Comparison of ENCODE assay signal across 8 cellular contexts in genomic region chr19:18292810-18293641, GRCh38. TPM values are rescaled to one million over a fixed set of nuclear protein-coding genes. Genes with fewer than 3 reads are reported as not detected.
DNase-seq lines count a peak whose midpoint lies in the region; ATAC-seq, FAIRE-seq and TF ChIP-seq lines count a peak whose summit lies in the region.

No MANE protein-coding gene starts in this region.

- peak; percentile 80 for ATAC-seq in HepG2
- no peak for ATAC-seq in GM21723 (IDR thresholded peaks at IDR 0.05; ENCODE audit: unreplicated experiment)
- ATAC-seq in GM18858 (IDR thresholded peaks at IDR 0.05; ENCODE audit: unreplicated experiment), result no peak

- H3K4me3 Mint-ChIP-seq in Calu3 (ENCODE audit: low read depth, unreplicated experiment), result peak overlapping the region; percentile 72
- H3K4me3 Mint-ChIP-seq in T-helper 1 cell treated with Interleukin-12 subunit alpha and Interleukin-12 subunit beta and Interleukin-4 antibody, amounts not matched to agents 30 μg/mL and 1 μg/mL, for 36 hours, result peak overlapping the region; percentile 98

- H3K4me1 ChIP-seq in HepG2 (ENCODE audit: insufficient read depth, low read length), result peaks cover 73% of the 10 kb centered on the region

- TF ChIP-seq EP300 in HepG2 (IDR thresholded peaks at IDR 0.05; ENCODE audit: low read depth in 2 of 2, low read length in 2 of 2) (no peak), HepG2 (CRISPR knock-in tag; IDR thresholded peaks at IDR 0.05; ENCODE audit: borderline replicate concordance) (no peak)

- intact Hi-C loops in Calu3 (cut with micrococcal nuclease; ENCODE audit: unreplicated experiment), result no loop called here
- intact Hi-C loops in dorsolateral prefrontal cortex (cut with DNase I), result loop anchor here in 1 of 2 donors (1.0 kb wide), 1 partner anchor 11 kb away; no protein-coding TSS in a partner anchor
- intact Hi-C loops in HepG2 (cut with micrococcal nuclease; ENCODE audit: unreplicated experiment), result no loop called here

- FAIRE-seq in HepG2 (lab: Jason Lieb, UNC), result peak; percentile 84

- no peaks in the 10 kb centered on the region for H3K79me2 ChIP-seq in HepG2 (ENCODE audit: insufficient read depth, low read length)

- POLR2A ChIA-PET in HepG2 (lab: Yijun Ruan, JAX), result interaction anchor here (0.6 to 3.1 kb wide), 9 partner anchors 10 to 278 kb away, joined by 3 to 51 read pairs (median 7); partner anchors contain the start of genes IQCN, JUND, LSM4 and UBA52

- H3K9me3 Mint-ChIP-seq in Calu3 (ENCODE audit: low read depth, unreplicated experiment), result no peaks in the 10 kb centered on the region
- peaks cover 4% of the 10 kb centered on the region for H3K9me3 Mint-ChIP-seq in T-helper 1 cell treated with Interleukin-12 subunit alpha and Interleukin-12 subunit beta and Interleukin-4 antibody, amounts not matched to agents 30 μg/mL and 1 μg/mL, for 36 hours

- H3K4me1 Mint-ChIP-seq in Calu3 (ENCODE audit: low read depth, unreplicated experiment), result peaks cover 18% of the 10 kb centered on the region
- peaks cover 49% of the 10 kb centered on the region for H3K4me1 Mint-ChIP-seq in T-helper 1 cell treated with Interleukin-12 subunit alpha and Interleukin-12 subunit beta and Interleukin-4 antibody, amounts not matched to agents 30 μg/mL and 1 μg/mL, for 36 hours (ENCODE audit: low read depth)

- H3K27ac ChIP-seq in dorsolateral prefrontal cortex (peak overlapping the region; percentile 48 to 100 (median 98)), HepG2 (ENCODE audit: extremely low read length, insufficient read depth, low read length) (peak overlapping the region; percentile 40)

- TF ChIP-seq CTCF in Calu3 (IDR thresholded peaks at IDR 0.05; ENCODE audit: unreplicated experiment) (no peak), dorsolateral prefrontal cortex (IDR thresholded peaks at IDR 0.05 in 54 of 56, conservative IDR thresholded peaks at IDR 0.05 in 2 of 56; ENCODE audit: low read depth in 1 of 56, partially characterized antibody in 56 of 56) (no peak), HepG2 (CRISPR knock-in tag; IDR thresholded peaks at IDR 0.05) (peak; percentile 4; the same call in 1 of the 2 replicates)

- peak overlapping the region; percentile 23 for H3K27ac Mint-ChIP-seq in Calu3 (ENCODE audit: unreplicated experiment)
- peak overlapping the region; percentile 100 for H3K27ac Mint-ChIP-seq in T-helper 1 cell treated with Interleukin-12 subunit alpha and Interleukin-12 subunit beta and Interleukin-4 antibody, amounts not matched to agents 30 μg/mL and 1 μg/mL, for 36 hours

- peak overlapping the region; percentile 97 for H3K4me2 ChIP-seq in HepG2 (ENCODE audit: low read depth, low read length)

- peaks cover 13% of the 10 kb centered on the region for H3K36me3 Mint-ChIP-seq in Calu3 (ENCODE audit: insufficient read depth, unreplicated experiment)
- peaks cover 11% of the 10 kb centered on the region for H3K36me3 Mint-ChIP-seq in T-helper 1 cell treated with Interleukin-12 subunit alpha and Interleukin-12 subunit beta and Interleukin-4 antibody, amounts not matched to agents 30 μg/mL and 1 μg/mL, for 36 hours (ENCODE audit: low read depth)

- CTCF ChIA-PET in Calu3 (lab: Charles Lee), result interaction anchor here (0.5 to 1.8 kb wide), 4 partner anchors 12 to 94 kb away, joined by 3 to 6 read pairs (median 4); no protein-coding TSS in a partner anchor
- CTCF ChIA-PET in HepG2 (lab: Yijun Ruan, JAX; ENCODE audit: low intra/inter-chr PET ratio, low total read pairs), result no interaction called here

- H2AFZ ChIP-seq in HepG2 (ENCODE audit: low read length), result no peak overlapping the region

- H3K9me3 ChIP-seq in HepG2 (ENCODE audit: low read length), result no peaks in the 10 kb centered on the region

- H3K27me3 Mint-ChIP-seq in Calu3 (ENCODE audit: unreplicated experiment), result no peaks in the 10 kb centered on the region
- H3K27me3 Mint-ChIP-seq in T-helper 1 cell treated with Interleukin-12 subunit alpha and Interleukin-12 subunit beta and Interleukin-4 antibody, amounts not matched to agents 30 μg/mL and 1 μg/mL, for 36 hours (ENCODE audit: low read depth), result no peaks in the 10 kb centered on the region

- in situ Hi-C loops in HepG2 (cut with HindIII; ENCODE audit: extremely low pct_ligation_motif_present, low pct_unique_long_range_greater_than_20kb), result no loop called here

- no peak for TF ChIP-seq RAD21 in HepG2 (CRISPR knock-in tag; IDR thresholded peaks at IDR 0.05)

- H3K4me3 ChIP-seq in dorsolateral prefrontal cortex, result peak overlapping the region; percentile 52 to 93 (median 79)
- peak overlapping the region; percentile 59 to 79 (median 63) for H3K4me3 ChIP-seq in HepG2 (replicated peaks in 1 of 3; ENCODE audit: insufficient read depth in 1 of 3, low read depth in 2 of 3, low read length in 3 of 3)

- peak overlapping the region; percentile 78 for H3K9ac ChIP-seq in HepG2 (ENCODE audit: insufficient read depth, low read depth, low read length)

- 2% methylated on average over 30 of the region's 31 CpGs for WGBS in HepG2 (ENCODE audit: low lambda C conversion rate)

- no peaks in the 10 kb centered on the region for H3K36me3 ChIP-seq in HepG2 (replicated peaks in 1 of 2; ENCODE audit: control insufficient read depth in 1 of 2, insufficient read depth in 2 of 2, low read length in 2 of 2)

- TF ChIP-seq POLR2A in HepG2 (IDR thresholded peaks at IDR 0.05; ENCODE audit: insufficient read depth in 1 of 2, low read depth in 2 of 2, low read length in 2 of 2), result peak in 1 of 2 experiments; percentile 54; a peak in 1 of 4 replicates

- BruUV-seq in Calu3 (replicated peaks; lab: Mats Ljungman, UMichigan) (no TSS peak), HepG2 (replicated peaks; lab: Mats Ljungman, UMichigan) (no TSS peak)

- no peaks in the 10 kb centered on the region for H4K20me1 ChIP-seq in HepG2 (ENCODE audit: insufficient read depth, low read length)

- H3K27me3 ChIP-seq in dorsolateral prefrontal cortex (no peaks in the 10 kb centered on the region), HepG2 (ENCODE audit: control insufficient read depth in 1 of 2, insufficient read depth in 2 of 2, low read length in 2 of 2) (no peaks in the 10 kb centered on the region)

- DNase-seq in Calu3 (peak; percentile 34), HuH-7.5 (ENCODE audit: low spot score) (peak; percentile 84), dorsolateral prefrontal cortex (peak in 9 of 10 donors; percentile 44 to 77 (median 71)), HepG2 (ENCODE audit: low spot score) (peak; percentile 75)
- DNase-seq in stimulated activated CD4-positive, alpha-beta T cell treated with anti-CD3 and anti-CD28 coated beads, Interleukin-4, amount 100 ng/mL, for 24 hours, result peak; percentile 54

RNA-seq across cellular contexts. Expression of gene JUND, which starts 11.6 kb away (rescaled TPM):
- 44.9 and 60.9 TPM in 2 replicates for total RNA-seq in Calu3 (2022)
- 100 to 1,000 TPM; 163 to 440 (median 240) TPM for total RNA-seq in dorsolateral prefrontal cortex
- total RNA-seq in HepG2 (2016; rRNA removed; fragmentation: Illumina TruSeq; extraction: Trizol), result 31.8 and 41.2 TPM in 2 replicates
- 36.4 and 41.0 TPM in 2 replicates for total RNA-seq in HepG2 (2016; cell fraction: cytosol; rRNA removed; fragmentation: Illumina TruSeq; extraction: Trizol; ENCODE audit: low read depth)
- 30.0 and 40.6 TPM in 2 replicates for total RNA-seq in HepG2 (2016; cell fraction: insoluble cytoplasmic fraction; rRNA removed; fragmentation: Illumina TruSeq; extraction: Trizol)
- 68.5 and 98.0 TPM in 2 replicates for total RNA-seq in HepG2 (2016; cell fraction: membrane; rRNA removed; fragmentation: Illumina TruSeq; extraction: Trizol)
- total RNA-seq in HepG2 (2016; cell fraction: nucleus; rRNA removed; fragmentation: Illumina TruSeq; extraction: Trizol), result 23.4 and 45.2 TPM in 2 replicates
- 59.8 and 124 TPM in 2 replicates for polyA plus RNA-seq in HepG2 (2011; rRNA removed)
- polyA plus RNA-seq in HepG2 (2011; cell fraction: cytosol; rRNA removed), result 93.9 and 178 TPM in 2 replicates
- polyA plus RNA-seq in HepG2 (2011; cell fraction: nucleus; rRNA removed), result 129 and 136 TPM in 2 replicates
- polyA plus RNA-seq in HepG2 (2012), result 44.0 and 66.6 TPM in 2 replicates
- polyA plus RNA-seq in HepG2 (2016; cell fraction: cytosol; fragmentation: Illumina TruSeq; extraction: Trizol; ENCODE audit: low read depth), result 85.1 and 91.8 TPM in 2 replicates
- 74.4 and 76.0 TPM in 2 replicates for polyA plus RNA-seq in HepG2 (2016; cell fraction: insoluble cytoplasmic fraction; fragmentation: Illumina TruSeq; extraction: Trizol; ENCODE audit: low read depth)
- 131 and 149 TPM in 2 replicates for polyA plus RNA-seq in HepG2 (2016; cell fraction: membrane; fragmentation: Illumina TruSeq; extraction: Trizol; ENCODE audit: low read depth)
- polyA plus RNA-seq in HepG2 (2016; cell fraction: nucleus; fragmentation: Illumina TruSeq; extraction: Trizol; ENCODE audit: insufficient read depth, low read depth), result 77.1 and 84.7 TPM in 2 replicates
- polyA minus RNA-seq in HepG2 (2011; rRNA and poly(A)+ RNA removed; ENCODE audit: low replicate concordance), result 49.7 and 194 TPM in 2 replicates
- 164 and 168 TPM in 2 replicates for polyA minus RNA-seq in HepG2 (2011; cell fraction: cytosol; rRNA and poly(A)+ RNA removed)
- 60.5 and 91.9 TPM in 2 replicates for polyA minus RNA-seq in HepG2 (2011; cell fraction: nucleus; rRNA and poly(A)+ RNA removed)

RNA-seq across cellular contexts. Expression of gene IQCN, which starts 18.8 kb away (rescaled TPM):
- total RNA-seq in Calu3 (2022), result 1.5 and 1.6 TPM in 2 replicates
- 10 to 100 TPM in 1 of 120 experiments, 1 to 10 TPM in 119; 1.8 to 14.5 (median 4.1) TPM for total RNA-seq in dorsolateral prefrontal cortex
- 0.04 and 0.07 TPM in 2 replicates for total RNA-seq in HepG2 (2016; rRNA removed; fragmentation: Illumina TruSeq; extraction: Trizol)
- not detected in 2 replicates for total RNA-seq in HepG2 (2016; cell fraction: cytosol; rRNA removed; fragmentation: Illumina TruSeq; extraction: Trizol; ENCODE audit: low read depth)
- 0.04 TPM in 1 of 2 replicates, not detected in the other for total RNA-seq in HepG2 (2016; cell fraction: insoluble cytoplasmic fraction; rRNA removed; fragmentation: Illumina TruSeq; extraction: Trizol)
- not detected in 2 replicates for total RNA-seq in HepG2 (2016; cell fraction: membrane; rRNA removed; fragmentation: Illumina TruSeq; extraction: Trizol)
- 0.13 TPM in 1 of 2 replicates, not detected in the other for total RNA-seq in HepG2 (2016; cell fraction: nucleus; rRNA removed; fragmentation: Illumina TruSeq; extraction: Trizol)
- polyA plus RNA-seq in HepG2 (2011; rRNA removed), result 0.14 and 0.18 TPM in 2 replicates
- polyA plus RNA-seq in HepG2 (2011; cell fraction: cytosol; rRNA removed), result 0.03 and 0.04 TPM in 2 replicates
- polyA plus RNA-seq in HepG2 (2011; cell fraction: nucleus; rRNA removed), result 1.3 and 1.5 TPM in 2 replicates
- polyA plus RNA-seq in HepG2 (2012), result 0.13 TPM in 2 replicates
- polyA plus RNA-seq in HepG2 (2016; cell fraction: cytosol; fragmentation: Illumina TruSeq; extraction: Trizol; ENCODE audit: low read depth), result not detected in 2 replicates
- not detected in 2 replicates for polyA plus RNA-seq in HepG2 (2016; cell fraction: insoluble cytoplasmic fraction; fragmentation: Illumina TruSeq; extraction: Trizol; ENCODE audit: low read depth)
- polyA plus RNA-seq in HepG2 (2016; cell fraction: membrane; fragmentation: Illumina TruSeq; extraction: Trizol; ENCODE audit: low read depth), result not detected in 2 replicates
- polyA plus RNA-seq in HepG2 (2016; cell fraction: nucleus; fragmentation: Illumina TruSeq; extraction: Trizol; ENCODE audit: insufficient read depth, low read depth), result 0.25 and 0.49 TPM in 2 replicates
- 0.26 and 0.91 TPM in 2 replicates for polyA minus RNA-seq in HepG2 (2011; rRNA and poly(A)+ RNA removed; ENCODE audit: low replicate concordance)
- polyA minus RNA-seq in HepG2 (2011; cell fraction: cytosol; rRNA and poly(A)+ RNA removed), result 0.53 TPM in 1 of 2 replicates, not detected in the other
- polyA minus RNA-seq in HepG2 (2011; cell fraction: nucleus; rRNA and poly(A)+ RNA removed), result 0.52 and 0.62 TPM in 2 replicates

RNA-seq across cellular contexts. Expression of gene LSM4, which starts 29.9 kb away (rescaled TPM):
- total RNA-seq in Calu3 (2022) (111 and 115 TPM in 2 replicates), dorsolateral prefrontal cortex (100 to 1,000 TPM in 6 of 120 experiments, 10 to 100 TPM in 114; 46.4 to 115 (median 74.8) TPM), HepG2 (2016; rRNA removed; fragmentation: Illumina TruSeq; extraction: Trizol) (166 and 188 TPM in 2 replicates)
- total RNA-seq in HepG2 (2016; cell fraction: cytosol; rRNA removed; fragmentation: Illumina TruSeq; extraction: Trizol; ENCODE audit: low read depth), result 129 and 159 TPM in 2 replicates
- 185 and 208 TPM in 2 replicates for total RNA-seq in HepG2 (2016; cell fraction: insoluble cytoplasmic fraction; rRNA removed; fragmentation: Illumina TruSeq; extraction: Trizol)
- total RNA-seq in HepG2 (2016; cell fraction: membrane; rRNA removed; fragmentation: Illumina TruSeq; extraction: Trizol), result 248 and 299 TPM in 2 replicates
- 62.8 and 69.8 TPM in 2 replicates for total RNA-seq in HepG2 (2016; cell fraction: nucleus; rRNA removed; fragmentation: Illumina TruSeq; extraction: Trizol)
- polyA plus RNA-seq in HepG2 (2011; rRNA removed), result 65.8 and 66.8 TPM in 2 replicates
- 97.1 and 133 TPM in 2 replicates for polyA plus RNA-seq in HepG2 (2011; cell fraction: cytosol; rRNA removed)
- polyA plus RNA-seq in HepG2 (2011; cell fraction: nucleus; rRNA removed), result 51.8 and 54.0 TPM in 2 replicates
- 62.7 and 78.9 TPM in 2 replicates for polyA plus RNA-seq in HepG2 (2012)
- 166 and 238 TPM in 2 replicates for polyA plus RNA-seq in HepG2 (2016; cell fraction: cytosol; fragmentation: Illumina TruSeq; extraction: Trizol; ENCODE audit: low read depth)
- 205 and 220 TPM in 2 replicates for polyA plus RNA-seq in HepG2 (2016; cell fraction: insoluble cytoplasmic fraction; fragmentation: Illumina TruSeq; extraction: Trizol; ENCODE audit: low read depth)
- 217 and 267 TPM in 2 replicates for polyA plus RNA-seq in HepG2 (2016; cell fraction: membrane; fragmentation: Illumina TruSeq; extraction: Trizol; ENCODE audit: low read depth)
- 105 and 120 TPM in 2 replicates for polyA plus RNA-seq in HepG2 (2016; cell fraction: nucleus; fragmentation: Illumina TruSeq; extraction: Trizol; ENCODE audit: insufficient read depth, low read depth)
- 40.8 and 88.8 TPM in 2 replicates for polyA minus RNA-seq in HepG2 (2011; rRNA and poly(A)+ RNA removed; ENCODE audit: low replicate concordance)
- 24.9 and 32.6 TPM in 2 replicates for polyA minus RNA-seq in HepG2 (2011; cell fraction: cytosol; rRNA and poly(A)+ RNA removed)
- 13.4 and 14.2 TPM in 2 replicates for polyA minus RNA-seq in HepG2 (2011; cell fraction: nucleus; rRNA and poly(A)+ RNA removed)

RNA-seq across cellular contexts. Expression of gene PGPEP1, which starts 47.4 kb away (rescaled TPM):
- total RNA-seq in Calu3 (2022), result 27.9 and 42.0 TPM in 2 replicates
- 10 to 100 TPM; 20.4 to 93.6 (median 37.7) TPM for total RNA-seq in dorsolateral prefrontal cortex
- 56.6 and 57.7 TPM in 2 replicates for total RNA-seq in HepG2 (2016; rRNA removed; fragmentation: Illumina TruSeq; extraction: Trizol)
- 13.1 and 14.4 TPM in 2 replicates for total RNA-seq in HepG2 (2016; cell fraction: cytosol; rRNA removed; fragmentation: Illumina TruSeq; extraction: Trizol; ENCODE audit: low read depth)
- total RNA-seq in HepG2 (2016; cell fraction: insoluble cytoplasmic fraction; rRNA removed; fragmentation: Illumina TruSeq; extraction: Trizol), result 51.1 and 64.9 TPM in 2 replicates
- total RNA-seq in HepG2 (2016; cell fraction: membrane; rRNA removed; fragmentation: Illumina TruSeq; extraction: Trizol), result 36.0 and 36.7 TPM in 2 replicates
- total RNA-seq in HepG2 (2016; cell fraction: nucleus; rRNA removed; fragmentation: Illumina TruSeq; extraction: Trizol), result 30.3 and 33.5 TPM in 2 replicates
- polyA plus RNA-seq in HepG2 (2011; rRNA removed), result 53.1 and 64.3 TPM in 2 replicates
- 37.2 and 38.6 TPM in 2 replicates for polyA plus RNA-seq in HepG2 (2011; cell fraction: cytosol; rRNA removed)
- polyA plus RNA-seq in HepG2 (2011; cell fraction: nucleus; rRNA removed), result 97.0 and 102 TPM in 2 replicates
- polyA plus RNA-seq in HepG2 (2012), result 26.8 and 28.6 TPM in 2 replicates
- polyA plus RNA-seq in HepG2 (2016; cell fraction: cytosol; fragmentation: Illumina TruSeq; extraction: Trizol; ENCODE audit: low read depth), result 15.6 and 16.2 TPM in 2 replicates
- 40.6 and 44.1 TPM in 2 replicates for polyA plus RNA-seq in HepG2 (2016; cell fraction: insoluble cytoplasmic fraction; fragmentation: Illumina TruSeq; extraction: Trizol; ENCODE audit: low read depth)
- 22.8 and 23.5 TPM in 2 replicates for polyA plus RNA-seq in HepG2 (2016; cell fraction: membrane; fragmentation: Illumina TruSeq; extraction: Trizol; ENCODE audit: low read depth)
- polyA plus RNA-seq in HepG2 (2016; cell fraction: nucleus; fragmentation: Illumina TruSeq; extraction: Trizol; ENCODE audit: insufficient read depth, low read depth), result 51.1 and 66.5 TPM in 2 replicates
- polyA minus RNA-seq in HepG2 (2011; rRNA and poly(A)+ RNA removed; ENCODE audit: low replicate concordance), result 22.4 and 187 TPM in 2 replicates
- 44.1 and 52.6 TPM in 2 replicates for polyA minus RNA-seq in HepG2 (2011; cell fraction: cytosol; rRNA and poly(A)+ RNA removed)
- polyA minus RNA-seq in HepG2 (2011; cell fraction: nucleus; rRNA and poly(A)+ RNA removed), result 46.4 and 57.7 TPM in 2 replicates

Comparison
In these comparisons a context has a peak if more than half of its experiments do, and no peak if none do; other contexts are left out.
1. DNase-seq: peak in every context shown above with its lines; median percentile 84 in HuH-7.5; 75 in HepG2; 71 in dorsolateral prefrontal cortex; 54 in stimulated activated CD4-positive, alpha-beta T cell treated with anti-CD3 and anti-CD28 coated beads, Interleukin-4, amount 100 ng/mL, for 24 hours; 34 in Calu3.